29 cellular contexts compared by ENCODE assay signal in the genomic region with DNA sequence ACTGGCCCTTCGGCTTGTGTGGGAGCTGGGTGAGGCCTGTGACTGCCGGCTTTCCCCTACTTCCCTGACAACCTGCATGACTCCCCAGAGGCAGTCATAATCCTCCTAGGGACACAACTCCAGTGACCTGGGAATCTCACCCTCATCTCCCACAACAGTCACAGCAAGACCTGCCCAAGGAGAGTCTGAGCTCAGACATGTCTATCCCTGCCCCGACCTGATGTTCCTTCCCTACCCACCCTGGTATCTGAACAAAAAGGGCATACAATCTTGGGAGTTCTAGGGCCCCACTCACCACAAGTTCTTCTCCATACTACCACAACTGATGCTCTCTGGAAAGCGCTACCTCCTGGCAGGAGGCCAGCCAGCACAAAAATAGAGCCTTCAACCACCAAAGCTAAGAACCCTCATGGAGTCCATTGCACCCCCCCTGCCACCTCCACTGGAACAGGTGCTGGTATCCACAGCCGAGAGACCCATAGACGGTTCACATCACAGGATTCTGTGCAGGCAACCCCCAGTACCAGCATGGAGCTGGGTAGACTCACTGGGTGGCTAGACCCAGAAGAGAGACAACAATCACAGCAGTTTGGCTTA.
"Had no signal": no experiment of that assay in that cellular context is flagged by ENCODE, and none has a peak within 500 bp of the region (broad histone marks: within the 10 kb centered on the region; RNA-seq: fewer than 3 reads in every experiment).

No MANE protein-coding gene starts in this region.

- H3K36me3 ChIP-seq: uterus had no signal

- H3K27me3 ChIP-seq: stomach, suprapubic skin, testis, thyroid gland, tibial artery, tibial nerve, transverse colon, upper lobe of left lung, upper lobe of right lung, vagina had no signal

- H3K4me3 Mint-ChIP-seq: stimulated activated effector memory CD8-positive, alpha-beta T cell treated with anti-CD3 and anti-CD28 coated beads, Interleukin-12 subunit alpha, Interleukin-12 subunit beta, amount 100 ng/mL, for 72 hours; stimulated activated memory B cell treated with anti-CD40 and anti-IgM and Interleukin-4, amounts not matched to agents 10 μg/mL and 1 μg/mL and 100 μg/mL, for 72 hours; stimulated activated naive B cell treated with anti-CD40 and anti-IgM and Interleukin-4, amounts not matched to agents 10 μg/mL and 1 μg/mL and 100 μg/mL, for 72 hours; stimulated activated naive CD8-positive, alpha-beta T cell treated with anti-CD3 and anti-CD28 coated beads, Interleukin-15, amount 100 ng/mL, for 72 hours; stimulated activated naive CD8-positive, alpha-beta T cell treated with anti-CD3 and anti-CD28 coated beads, Interleukin-15, Interleukin-2, amounts not matched to agents 100 ng/mL and 50 ng/mL, for 24 hours; type B pancreatic cell had no signal

- H3K27ac Mint-ChIP-seq: stimulated activated effector memory CD8-positive, alpha-beta T cell treated with anti-CD3 and anti-CD28 coated beads, Interleukin-12 subunit alpha, Interleukin-12 subunit beta, amount 100 ng/mL, for 72 hours; stimulated activated memory B cell treated with anti-CD40 and anti-IgM and Interleukin-4, amounts not matched to agents 10 μg/mL and 1 μg/mL and 100 μg/mL, for 72 hours; stimulated activated naive B cell treated with anti-CD40 and anti-IgM and Interleukin-4, amounts not matched to agents 10 μg/mL and 1 μg/mL and 100 μg/mL, for 72 hours; stimulated activated naive CD8-positive, alpha-beta T cell treated with anti-CD3 and anti-CD28 coated beads, Interleukin-15, amount 100 ng/mL, for 72 hours; stimulated activated naive CD8-positive, alpha-beta T cell treated with anti-CD3 and anti-CD28 coated beads, Interleukin-15, Interleukin-2, amounts not matched to agents 100 ng/mL and 50 ng/mL, for 24 hours; type B pancreatic cell had no signal

- H3K4me1 Mint-ChIP-seq: stimulated activated effector memory CD8-positive, alpha-beta T cell treated with anti-CD3 and anti-CD28 coated beads, Interleukin-12 subunit alpha, Interleukin-12 subunit beta, amount 100 ng/mL, for 72 hours; stimulated activated memory B cell treated with anti-CD40 and anti-IgM and Interleukin-4, amounts not matched to agents 10 μg/mL and 1 μg/mL and 100 μg/mL, for 72 hours; stimulated activated naive B cell treated with anti-CD40 and anti-IgM and Interleukin-4, amounts not matched to agents 10 μg/mL and 1 μg/mL and 100 μg/mL, for 72 hours; stimulated activated naive CD8-positive, alpha-beta T cell treated with anti-CD3 and anti-CD28 coated beads, Interleukin-15, amount 100 ng/mL, for 72 hours had no signal

- H3K4me3 ChIP-seq: stomach, suprapubic skin, testis, thoracic aorta, thyroid gland, tibial artery, tibial nerve, transverse colon, upper lobe of left lung, upper lobe of right lung, uterus, vagina had no signal

- H3K4me1 ChIP-seq: stomach, suprapubic skin, thyroid gland, tibial artery, tibial nerve, transverse colon, upper lobe of left lung, upper lobe of right lung, uterus, vagina had no signal

- ATAC-seq: stimulated activated effector memory CD8-positive, alpha-beta T cell treated with anti-CD3 and anti-CD28 coated beads, Interleukin-12 subunit alpha, Interleukin-12 subunit beta, amount 100 ng/mL, for 72 hours; stimulated activated memory B cell treated with anti-CD40 and anti-IgM and Interleukin-4, amounts not matched to agents 10 μg/mL and 1 μg/mL and 100 μg/mL, for 72 hours; stimulated activated naive B cell treated with anti-CD40 and anti-IgM and Interleukin-4, amounts not matched to agents 10 μg/mL and 1 μg/mL and 100 μg/mL, for 72 hours; stimulated activated naive CD8-positive, alpha-beta T cell treated with anti-CD3 and anti-CD28 coated beads, Interleukin-15, amount 100 ng/mL, for 72 hours; stimulated activated naive CD8-positive, alpha-beta T cell treated with anti-CD3 and anti-CD28 coated beads, Interleukin-15, Interleukin-2, amounts not matched to agents 100 U/mL and 50 U/mL, for 24 hours; upper lobe of right lung had no signal

- H3K27me3 Mint-ChIP-seq: stimulated activated memory B cell treated with anti-CD40 and anti-IgM and Interleukin-4, amounts not matched to agents 10 μg/mL and 1 μg/mL and 100 μg/mL, for 72 hours; stimulated activated naive B cell treated with anti-CD40 and anti-IgM and Interleukin-4, amounts not matched to agents 10 μg/mL and 1 μg/mL and 100 μg/mL, for 72 hours; stimulated activated naive CD8-positive, alpha-beta T cell treated with anti-CD3 and anti-CD28 coated beads, Interleukin-15, amount 100 ng/mL, for 72 hours; stimulated activated naive CD8-positive, alpha-beta T cell treated with anti-CD3 and anti-CD28 coated beads, Interleukin-15, Interleukin-2, amounts not matched to agents 100 ng/mL and 50 ng/mL, for 24 hours; type B pancreatic cell had no signal

- H3K27ac ChIP-seq: stomach, suprapubic skin, testis, thoracic aorta, thyroid gland, tibial artery, tibial nerve, transverse colon, upper lobe of left lung, upper lobe of right lung, uterus, vagina had no signal

- DNase-seq: stimulated activated CD4-positive, alpha-beta T cell treated with anti-CD3 and anti-CD28 coated beads, Interleukin-2, amount 100 ng/mL, for 48 hours; stimulated activated CD4-positive, alpha-beta T cell treated with anti-CD3 and anti-CD28 coated beads, Interleukin-4, amount 100 ng/mL, for 1 hour; stimulated activated CD4-positive, alpha-beta T cell treated with anti-CD3 and anti-CD28 coated beads, Interleukin-4, amount 100 ng/mL, for 24 hours; stimulated activated CD4-positive, alpha-beta T cell treated with anti-CD3 and anti-CD28 coated beads, Interleukin-4, amount 100 ng/mL, for 4 hours; stimulated activated CD8-positive, alpha-beta memory T cell treated with anti-CD3 and anti-CD28 coated beads, Interleukin-4, amount 100 ng/mL, for 48 hours; stimulated activated naive B cell treated with anti-CD40 and anti-IgM and Interleukin-4, amounts not matched to agents 10 μg/mL and 1 μg/mL and 100 μg/mL, for 72 hours; stimulated activated naive CD4-positive, alpha-beta T cell; stimulated activated naive CD4-positive, alpha-beta T cell treated with Interleukin-2 at 50 U/mL for 16 hours; stimulated activated naive CD8-positive, alpha-beta T cell treated with anti-CD3 and anti-CD28 coated beads, Interleukin-15, amount 100 ng/mL, for 72 hours; stimulated activated naive CD8-positive, alpha-beta T cell treated with anti-CD3 and anti-CD28 coated beads, Interleukin-15, Interleukin-2, amounts not matched to agents 100 U/mL and 50 U/mL, for 24 hours; stomach; substantia nigra; testis; thyroid gland; tibial artery; transverse colon; trophoblast cell; upper lobe of left lung; upper lobe of right lung; uterus had no signal

- H3K9me3 ChIP-seq: testis, thyroid gland, upper lobe of right lung, uterus, vagina had no signal

- FAIRE-seq: urothelium cell line had no signal
